ENCODE assay signal across 8 cellular contexts in the genomic region with DNA sequence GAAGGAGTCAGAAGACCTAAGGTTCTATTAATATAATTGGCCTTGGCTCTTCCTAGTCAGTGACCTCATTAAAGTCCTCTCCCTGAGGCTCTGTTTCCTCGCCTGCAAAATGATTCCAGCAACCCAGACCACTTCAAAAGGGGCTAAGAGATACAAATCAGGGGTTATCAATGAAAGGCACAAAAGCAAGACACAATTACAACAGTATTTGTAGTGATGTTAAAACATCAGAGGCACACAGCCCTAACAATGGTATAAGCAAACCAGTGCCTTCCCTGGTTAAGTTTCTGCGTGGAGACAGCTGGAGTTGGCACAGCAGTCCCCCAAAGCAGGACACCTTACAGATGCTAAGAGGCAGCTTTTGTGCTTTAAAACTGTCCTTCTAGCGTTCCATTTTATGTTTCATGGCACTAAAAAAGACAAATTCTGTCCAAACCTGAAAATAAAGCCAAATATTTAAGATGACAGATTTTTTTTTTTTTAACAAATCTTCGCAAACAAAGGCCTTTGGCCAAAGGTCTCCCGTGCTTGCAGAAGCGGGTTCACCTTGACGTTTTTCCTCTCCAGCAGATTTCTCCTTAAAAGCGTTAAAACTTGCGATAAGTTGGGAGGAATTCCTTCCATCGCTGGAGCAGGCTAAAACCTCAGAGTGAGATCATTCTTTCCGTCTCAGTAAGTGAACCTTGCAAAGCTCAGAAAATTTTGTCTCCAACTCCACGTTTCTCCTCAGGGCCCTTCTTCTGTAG. TPM values are rescaled to one million over a fixed set of nuclear protein-coding genes. Genes with fewer than 3 reads are reported as not detected.
A peak's percentile ranks its signal among the peaks of the same experiment; 100 is the strongest.
DNase-seq lines count a peak whose midpoint lies in the region; ATAC-seq and TF ChIP-seq lines count a peak whose summit lies in the region.

No MANE protein-coding gene starts in this region.

- H3K27ac ChIP-seq in CD8-positive, alpha-beta memory T cell (ENCODE audit: low read depth, low read length): peak overlapping the region; percentile 82
- H3K27ac ChIP-seq in H9 (ENCODE audit: insufficient read length, low read depth, low read length) (no peak overlapping the region), SJCRH30 (peak overlapping the region; percentile 81), urinary bladder (ENCODE audit: low read depth) (peak overlapping the region; percentile 97)
- peak overlapping the region; percentile 69 for H3K27ac ChIP-seq in effector memory CD4-positive, alpha-beta T cell (ENCODE audit: insufficient read depth, low read length, poor library complexity, severe bottlenecking)

- H3K14ac ChIP-seq in H9 (ENCODE audit: insufficient read depth, low read length): no peak overlapping the region

- H3K23ac ChIP-seq in H9 (ENCODE audit: insufficient read length, low read depth, low read length): no peak overlapping the region

- no peaks in the 10 kb centered on the region for H3K9me3 Mint-ChIP-seq in CD8-positive, alpha-beta memory T cell
- H3K9me3 Mint-ChIP-seq in H9 (peaks cover 15 to 27% of the 10 kb centered on the region in 2 experiments), mesothelial cell of epicardium (peaks cover 17% of the 10 kb centered on the region)

- H3K27ac Mint-ChIP-seq in CD8-positive, alpha-beta memory T cell: peak overlapping the region; percentile 81 to 98 (median 96)
- H3K27ac Mint-ChIP-seq in H9 (peak overlapping the region; percentile 88 to 98 (median 94); a peak in 5 of 7 replicates), mesothelial cell of epicardium (peak overlapping the region; percentile 94)

- no peak overlapping the region for H3K4me2 ChIP-seq in H9 (ENCODE audit: insufficient read depth, insufficient read length, low read length)

- no peak overlapping the region for H2BK120ac ChIP-seq in H9 (ENCODE audit: low read depth, low read length, poor library complexity, severe bottlenecking)

- H2BK5ac ChIP-seq in H9 (ENCODE audit: insufficient read length, low read length): no peak overlapping the region

- H3K56ac ChIP-seq in H9 (ENCODE audit: insufficient read length, low read depth, low read length): no peak overlapping the region

- H3T11ph ChIP-seq in H9 (ENCODE audit: low read length): no peak overlapping the region

- TF ChIP-seq CTCF in H9 (conservative IDR thresholded peaks at IDR 0.05): no peak
- TF ChIP-seq CTCF in mesothelial cell of epicardium (IDR thresholded peaks at IDR 0.05; ENCODE audit: unreplicated experiment): no peak

- H4K20me1 ChIP-seq in H9 (ENCODE audit: control insufficient read depth, insufficient read depth, insufficient read length): no peaks in the 10 kb centered on the region

- no peak for ATAC-seq in HG02884 (IDR thresholded peaks at IDR 0.05; ENCODE audit: unreplicated experiment)

- peaks cover 0 to 18% (median 3%) of the 10 kb centered on the region in 3 donors for H3K36me3 Mint-ChIP-seq in CD8-positive, alpha-beta memory T cell
- peaks cover 6 to 24% (median 11%) of the 10 kb centered on the region in 3 experiments; a peak in 6 of 7 replicates for H3K36me3 Mint-ChIP-seq in H9 (ENCODE audit: insufficient read depth in 1 of 3, low read depth in 3 of 3)
- peaks cover 9% of the 10 kb centered on the region for H3K36me3 Mint-ChIP-seq in mesothelial cell of epicardium

- H2BK15ac ChIP-seq in H9 (ENCODE audit: low read depth, low read length): no peak overlapping the region

- H2AFZ ChIP-seq in H9 (ENCODE audit: low read length): no peak overlapping the region

- no peak overlapping the region for H2BK12ac ChIP-seq in H9 (ENCODE audit: insufficient read length, low read depth, low read length)

- no peaks in the 10 kb centered on the region for H3K36me3 ChIP-seq in CD8-positive, alpha-beta memory T cell (ENCODE audit: insufficient read depth, low read length)
- peaks cover 2% of the 10 kb centered on the region; the same call in 1 of the 2 replicates for H3K36me3 ChIP-seq in SJCRH30
- no peaks in the 10 kb centered on the region for H3K36me3 ChIP-seq in effector memory CD4-positive, alpha-beta T cell (ENCODE audit: control insufficient read depth, insufficient read depth, low read length)
- H3K36me3 ChIP-seq in urinary bladder (ENCODE audit: insufficient read depth): no peaks in the 10 kb centered on the region

- peak in 1 of 5 donors; percentile 3 for DNase-seq in CD8-positive, alpha-beta memory T cell
- DNase-seq in H9 (no peak), SJCRH30 (peak; percentile 13 to 50), mesothelial cell of epicardium (ENCODE audit: low spot score in 2 of 2, unreplicated experiment in 2 of 2) (no peak)
- DNase-seq in effector memory CD4-positive, alpha-beta T cell: no peak
- no peak for DNase-seq in effector CD4-positive, alpha-beta T cell

- no peaks in the 10 kb centered on the region for H3K27me3 ChIP-seq in CD8-positive, alpha-beta memory T cell (ENCODE audit: insufficient read depth, low read length, poor library complexity, severe bottlenecking)
- H3K27me3 ChIP-seq in H9 (ENCODE audit: insufficient read depth, low read length): no peaks in the 10 kb centered on the region
- no peaks in the 10 kb centered on the region for H3K27me3 ChIP-seq in SJCRH30
- H3K27me3 ChIP-seq in effector memory CD4-positive, alpha-beta T cell (replicated peaks; ENCODE audit: control insufficient read depth, insufficient read depth, low read length, poor library complexity, severe bottlenecking): no peaks in the 10 kb centered on the region

- no peaks in the 10 kb centered on the region for H3K27me3 Mint-ChIP-seq in CD8-positive, alpha-beta memory T cell
- H3K27me3 Mint-ChIP-seq in H9 (ENCODE audit: low read depth) (no peaks in the 10 kb centered on the region), mesothelial cell of epicardium (ENCODE audit: low read depth) (no peaks in the 10 kb centered on the region)

- no peaks in the 10 kb centered on the region for H3K79me1 ChIP-seq in H9 (ENCODE audit: insufficient read depth, low read depth, low read length, poor library complexity, severe bottlenecking)

- H3K9me3 ChIP-seq in CD8-positive, alpha-beta memory T cell (ENCODE audit: low read length): no peaks in the 10 kb centered on the region
- H3K9me3 ChIP-seq in H9 (ENCODE audit: control insufficient read depth, low read depth, low read length) (peaks cover 6% of the 10 kb centered on the region), SJCRH30 (replicated peaks) (peaks cover 9% of the 10 kb centered on the region; the same call in 1 of the 2 replicates)
- no peaks in the 10 kb centered on the region for H3K9me3 ChIP-seq in effector memory CD4-positive, alpha-beta T cell (ENCODE audit: control insufficient read depth, low read length)

- no peak overlapping the region for H2BK20ac ChIP-seq in H9 (ENCODE audit: low read depth, low read length, poor library complexity, severe bottlenecking)

- H3K9ac ChIP-seq in H9 (ENCODE audit: extremely low read depth, insufficient read length, low read length): no peak overlapping the region

- no peak overlapping the region for H4K91ac ChIP-seq in H9 (ENCODE audit: insufficient read length, low read depth, low read length)

- no peak overlapping the region for H2AK5ac ChIP-seq in H9 (ENCODE audit: insufficient read length, low read length)

- H3K4me1 Mint-ChIP-seq in CD8-positive, alpha-beta memory T cell: peaks cover 46 to 53% (median 51%) of the 10 kb centered on the region in 3 donors
- peaks cover 5 to 15% of the 10 kb centered on the region in 2 experiments for H3K4me1 Mint-ChIP-seq in H9
- H3K4me1 Mint-ChIP-seq in mesothelial cell of epicardium: peaks cover 19% of the 10 kb centered on the region

- peaks cover 27% of the 10 kb centered on the region for H3K4me1 ChIP-seq in CD8-positive, alpha-beta memory T cell (ENCODE audit: insufficient read depth, low read length)
- H3K4me1 ChIP-seq in H9 (ENCODE audit: insufficient read depth, low read length) (no peaks in the 10 kb centered on the region), SJCRH30 (peaks cover 1% of the 10 kb centered on the region; the same call in 1 of the 2 replicates), urinary bladder (ENCODE audit: insufficient read depth) (peaks cover 2% of the 10 kb centered on the region)
- peaks cover 19% of the 10 kb centered on the region for H3K4me1 ChIP-seq in effector memory CD4-positive, alpha-beta T cell (ENCODE audit: control insufficient read depth, insufficient read depth, low read length, poor library complexity, severe bottlenecking)

- no peak overlapping the region for H4K8ac ChIP-seq in H9 (replicated peaks; ENCODE audit: insufficient read length, low read depth, low read length)

- H3K4ac ChIP-seq in H9 (ENCODE audit: low read depth, low read length): no peak overlapping the region

- H3K79me2 ChIP-seq in H9 (ENCODE audit: insufficient read depth, low read length): no peaks in the 10 kb centered on the region

- CTCF ChIA-PET in CD8-positive, alpha-beta memory T cell (lab: Charles Lee): interaction anchor here (1.5 kb wide), 1 partner anchor 186 kb away, joined by 3 read pairs; a partner anchor contains a TSS

- POLR2A ChIA-PET in CD8-positive, alpha-beta memory T cell (lab: Charles Lee): interaction anchor here (0.6 kb wide), 1 partner anchor 44 kb away, joined by 4 read pairs; no protein-coding TSS in a partner anchor

- H4K5ac ChIP-seq in H9 (ENCODE audit: insufficient read length, low read depth, low read length): no peak overlapping the region

- H3K18ac ChIP-seq in H9 (ENCODE audit: insufficient read length, low read depth, low read length): peak overlapping the region; percentile 10

- no peaks in the 10 kb centered on the region for H3K23me2 ChIP-seq in H9 (ENCODE audit: insufficient read length, low read depth, low read length, poor library complexity, severe bottlenecking)

- H3K4me3 ChIP-seq in CD8-positive, alpha-beta memory T cell (ENCODE audit: low read length): peak overlapping the region; percentile 81
- H3K4me3 ChIP-seq in SJCRH30: peak overlapping the region; percentile 74
- peak overlapping the region; percentile 58 for H3K4me3 ChIP-seq in effector memory CD4-positive, alpha-beta T cell (ENCODE audit: insufficient read depth, low read depth, low read length, poor library complexity, severe bottlenecking)
- H3K4me3 ChIP-seq in urinary bladder (ENCODE audit: low read depth, low read length): peak overlapping the region; percentile 77

- H3K4me3 Mint-ChIP-seq in CD8-positive, alpha-beta memory T cell: peak overlapping the region; percentile 92 to 97 (median 95)
- H3K4me3 Mint-ChIP-seq in H9 (peak overlapping the region; percentile 70 to 75), mesothelial cell of epicardium (peak overlapping the region; percentile 77)

- no CpG with 5 or more reads among the region's 12 CpGs for WGBS in H9 (ENCODE audit: extremely low coverage, insufficient read length, low lambda C conversion rate)
- 4% methylated on average over 12 of the region's 12 CpGs for WGBS in urinary bladder

RNA-seq across cellular contexts. Expression of a gene that starts 1.0 kb away (rescaled TPM):
- total RNA-seq in CD8-positive, alpha-beta memory T cell: 10 to 100 TPM; 18.7 to 20.2 TPM
- 8.4 TPM for polyA plus RNA-seq in CD8-positive, alpha-beta memory T cell
- total RNA-seq in H9 (2021) (5.7 and 6.1 TPM in 2 replicates), mesothelial cell of epicardium (22.6 to 25.1 TPM (median 23.0 TPM) in 3 replicates), urinary bladder (175 TPM)
- 15.9 and 17.6 TPM in 2 replicates for total RNA-seq in SJCRH30 (2014; rRNA removed; shearing (Covaris generic))
- polyA plus RNA-seq in urinary bladder: 29.7 TPM

Comparison
In these comparisons a context has a peak if more than half of its experiments do, and no peak if none do; other contexts are left out.
1. DNase-seq: peak in SJCRH30 (2 of 2); none in H9 (single experiment), effector memory CD4-positive, alpha-beta T cell (0 of 3), mesothelial cell of epicardium (0 of 2) and effector CD4-positive, alpha-beta T cell (single experiment).
2. Peak in every context shown above with its lines, with median percentiles within 50 percentile points of each other: H3K4me3 ChIP-seq, H3K27ac Mint-ChIP-seq and H3K4me3 Mint-ChIP-seq.